In the genomic region with DNA sequence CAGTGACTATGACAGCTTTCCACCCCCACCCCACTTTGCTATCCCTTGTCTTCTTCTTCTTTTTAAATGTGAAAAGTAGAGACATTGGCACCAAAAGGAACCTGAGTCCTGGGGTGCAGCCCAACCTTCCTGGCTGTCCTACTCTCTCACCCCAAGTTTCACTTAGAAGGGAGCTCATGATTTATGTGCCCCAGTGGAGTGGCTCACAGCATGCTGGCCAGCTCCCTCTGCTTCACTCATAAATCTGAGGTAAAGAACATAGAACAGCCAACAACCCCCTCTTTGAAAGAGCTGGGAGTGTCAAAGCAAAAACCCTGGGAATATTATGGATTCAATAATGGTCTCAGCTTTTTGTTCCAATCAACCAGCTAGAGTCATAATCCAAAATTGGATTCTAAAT, we compare ENCODE assay signal across 35 cellular contexts.
"Had no signal": no experiment of that assay in that cellular context is flagged by ENCODE, and none has a peak within 500 bp of the region (broad histone marks: within the 10 kb centered on the region; RNA-seq: fewer than 3 reads in every experiment).

No MANE protein-coding gene starts in this region.

- H3K27me3 Mint-ChIP-seq: activated B cell treated with CpG ODN at 0.5 μM for 24 hours had no signal

- H3K9me3 ChIP-seq: body of pancreas, breast epithelium, Peyer's patch, SJSA1 had no signal

- H3K4me3 Mint-ChIP-seq: activated B cell treated with CpG ODN at 0.5 μM for 24 hours; activated CD4-positive, alpha-beta memory T cell treated with anti-CD3 and anti-CD28 coated beads, Interleukin-2, amount 10 ng/mL, durations not matched to agents 7 days and 5 days; activated naive CD8-positive, alpha-beta T cell treated with anti-CD3 and anti-CD28 coated beads, Interleukin-2, amount 10 ng/mL, durations not matched to agents 7 days and 5 days; activated T-cell treated with anti-CD3 and anti-CD28 coated beads, Interleukin-2, amount 50 U/mL, for 72 hours; activated T-helper 17 cell treated with anti-CD3 and anti-CD28 coated beads, Interleukin-2, amount 50 U/mL, for 72 hours had no signal

- H3K27ac ChIP-seq: body of pancreas, breast epithelium, Peyer's patch, SJSA1, VCaP had no signal

- DNase-seq: activated B cell treated with CpG ODN at 0.5 μM for 24 hours; activated CD4-positive, alpha-beta memory T cell treated with anti-CD3 and anti-CD28 coated beads, Interleukin-2, amount 10 ng/mL, durations not matched to agents 7 days and 5 days; activated CD4-positive, alpha-beta T cell treated with anti-CD3 and anti-CD28 coated beads for 1 hour; activated CD4-positive, alpha-beta T cell treated with anti-CD3 and anti-CD28 coated beads for 48 hours; activated CD8-positive, alpha-beta memory T cell treated with anti-CD3 and anti-CD28 coated beads for 24 hours; activated effector memory CD4-positive, alpha-beta T cell treated with anti-CD3 and anti-CD28 coated beads, Interleukin-2, amount 50 U/mL, for 16 hours; activated naive CD4-positive, alpha-beta T cell; activated naive CD4-positive, alpha-beta T cell treated with anti-CD3 and anti-CD28 coated beads, Interleukin-2, amount 50 U/mL, for 16 hours; activated naive CD8-positive, alpha-beta T cell treated with anti-CD3 and anti-CD28 coated beads, Interleukin-2, amount 10 ng/mL, durations not matched to agents 7 days and 5 days; activated T-cell treated with anti-CD3 and anti-CD28 coated beads, Interleukin-2, amount 50 U/mL, for 1 hour; activated T-cell treated with anti-CD3 and anti-CD28 coated beads, Interleukin-2, amount 50 U/mL, for 72 hours; body of pancreas; Kasumi-1; KG1; MM.1S; MV-4-11; NCI-H1092; NCI-H1436 treated with DMSO at 0.1 percent for 48 hours; NCI-H1694 treated with DMSO at 0.1 percent for 48 hours; NCI-H2029; NCI-H345; NCI-H524 treated with DMSO at 0.1 percent for 48 hours; NK-92 treated with Interleukin-12 subunit alpha and Interleukin-12 subunit beta, amount 100 ng/mL, for 24 hours; PC-3; Peyer's patch; RPMI8226; SHP77 treated with DMSO at 0.1 percent for 48 hours; SW 1271; T-helper 1 cell; T-helper 2 cell; T-helper 9 cell had no signal

- H3K27me3 ChIP-seq: body of pancreas, breast epithelium, Peyer's patch, SJSA1 had no signal

- ATAC-seq: activated T-cell treated with anti-CD3 and anti-CD28 coated beads, Interleukin-2, amount 50 U/mL, for 72 hours; activated T-helper 17 cell treated with anti-CD3 and anti-CD28 coated beads, Interleukin-2, amount 50 U/mL, for 72 hours; body of pancreas; PC-3 had no signal

- H3K4me1 Mint-ChIP-seq: activated B cell treated with CpG ODN at 0.5 μM for 24 hours; activated CD4-positive, alpha-beta memory T cell treated with anti-CD3 and anti-CD28 coated beads, Interleukin-2, amount 10 ng/mL, durations not matched to agents 7 days and 5 days; activated naive CD8-positive, alpha-beta T cell treated with anti-CD3 and anti-CD28 coated beads, Interleukin-2, amount 10 ng/mL, durations not matched to agents 7 days and 5 days; activated T-helper 17 cell treated with anti-CD3 and anti-CD28 coated beads, Interleukin-2, amount 50 U/mL, for 72 hours had no signal

- H3K36me3 ChIP-seq: breast epithelium, Peyer's patch, SJSA1 had no signal

- H3K4me1 ChIP-seq: body of pancreas, breast epithelium, Peyer's patch, SJSA1 had no signal

- H3K27ac Mint-ChIP-seq: activated B cell treated with CpG ODN at 0.5 μM for 24 hours; activated CD4-positive, alpha-beta memory T cell treated with anti-CD3 and anti-CD28 coated beads, Interleukin-2, amount 10 ng/mL, durations not matched to agents 7 days and 5 days; activated naive CD8-positive, alpha-beta T cell treated with anti-CD3 and anti-CD28 coated beads, Interleukin-2, amount 10 ng/mL, durations not matched to agents 7 days and 5 days; activated T-cell treated with anti-CD3 and anti-CD28 coated beads, Interleukin-2, amount 50 U/mL, for 72 hours; activated T-helper 17 cell treated with anti-CD3 and anti-CD28 coated beads, Interleukin-2, amount 50 U/mL, for 72 hours had no signal

- H3K4me3 ChIP-seq: body of pancreas, breast epithelium, Peyer's patch, SJSA1 had no signal

- H3K9me3 Mint-ChIP-seq: activated B cell treated with CpG ODN at 0.5 μM for 24 hours; activated CD4-positive, alpha-beta memory T cell treated with anti-CD3 and anti-CD28 coated beads, Interleukin-2, amount 10 ng/mL, durations not matched to agents 7 days and 5 days; activated naive CD8-positive, alpha-beta T cell treated with anti-CD3 and anti-CD28 coated beads, Interleukin-2, amount 10 ng/mL, durations not matched to agents 7 days and 5 days; activated T-cell treated with anti-CD3 and anti-CD28 coated beads, Interleukin-2, amount 50 U/mL, for 72 hours; activated T-helper 17 cell treated with anti-CD3 and anti-CD28 coated beads, Interleukin-2, amount 50 U/mL, for 72 hours had no signal

- H3K36me3 Mint-ChIP-seq: activated naive CD8-positive, alpha-beta T cell treated with anti-CD3 and anti-CD28 coated beads, Interleukin-2, amount 10 ng/mL, durations not matched to agents 7 days and 5 days had no signal
